Comparison of ENCODE assay signal across 7 cellular contexts in the genomic region with DNA sequence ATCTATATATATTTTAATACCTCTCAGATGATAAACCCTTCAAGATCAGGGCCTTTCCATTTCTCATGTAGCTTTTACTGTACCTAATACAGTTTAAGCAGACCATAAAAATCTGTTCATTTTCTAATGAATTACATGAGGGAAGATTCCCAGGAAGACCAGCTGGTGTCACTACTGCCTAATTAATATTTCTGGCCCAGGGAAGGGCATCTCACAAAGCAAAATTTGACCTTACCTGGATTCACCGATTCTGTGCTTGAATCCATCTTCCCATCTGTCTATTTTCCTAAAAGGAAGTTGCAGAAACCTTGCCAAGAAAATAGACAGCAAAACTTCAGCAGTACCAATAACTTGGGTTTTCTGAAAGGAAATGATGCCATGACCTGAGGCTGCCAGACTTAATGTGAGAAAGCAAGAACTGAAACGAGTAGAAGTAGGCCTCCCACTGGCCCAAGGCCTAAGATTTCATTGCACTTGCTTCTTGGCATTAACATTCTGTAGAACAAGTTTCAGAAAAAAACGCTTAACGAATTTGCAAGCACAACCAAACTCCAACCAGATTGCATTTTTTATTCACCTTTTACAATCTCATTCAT.
A peak's percentile ranks its signal among the peaks of the same experiment; 100 is the strongest.
DNase-seq lines count a peak whose midpoint lies in the region; ATAC-seq and TF ChIP-seq lines count a peak whose summit lies in the region.

No MANE protein-coding gene starts in this region.

- no peaks in the 10 kb centered on the region for H3K27me3 Mint-ChIP-seq in neural progenitor cell (ENCODE audit: insufficient read depth, low read depth)

- H3K9ac ChIP-seq in neural progenitor cell: no peak overlapping the region

- peak; percentile 54 for ATAC-seq in GM21723 (IDR thresholded peaks at IDR 0.05; ENCODE audit: unreplicated experiment)

- H3K27me3 ChIP-seq in neural progenitor cell: no peaks in the 10 kb centered on the region

- H3K9me3 ChIP-seq in neural progenitor cell (ENCODE audit: low read depth): no peaks in the 10 kb centered on the region

- no peak overlapping the region for H3K27ac Mint-ChIP-seq in neural progenitor cell

- DNase-seq in ELF-1 (ENCODE audit: low read depth, low spot score): peak; percentile 9
- peak; percentile 36 for DNase-seq in NCI-H345 (lab: John Stamatoyannopoulos, UW)
- peak; percentile 69 for DNase-seq in dermis blood vessel endothelial cell
- peak; percentile 53 for DNase-seq in neural progenitor cell (ENCODE audit: low spot score)
- no peak for DNase-seq in mesenteric fat pad (ENCODE audit: low spot score)
- no peak for DNase-seq in effector CD8-positive, alpha-beta T cell (lab: John Stamatoyannopoulos, UW)

- no peaks in the 10 kb centered on the region for H3K4me1 Mint-ChIP-seq in neural progenitor cell

- TF ChIP-seq CTCF in neural progenitor cell (IDR thresholded peaks at IDR 0.05): peak; percentile 73

- H3K27ac ChIP-seq in neural progenitor cell: no peak overlapping the region

- no peaks in the 10 kb centered on the region for H3F3A ChIP-seq in neural progenitor cell (ENCODE audit: low read depth)

- H3K4me3 Mint-ChIP-seq in neural progenitor cell: no peak overlapping the region

- H3K36me3 Mint-ChIP-seq in neural progenitor cell: no peaks in the 10 kb centered on the region

- no peaks in the 10 kb centered on the region for H4K20me1 ChIP-seq in neural progenitor cell (ENCODE audit: low read depth)

- no peak overlapping the region for H2AFZ ChIP-seq in neural progenitor cell (replicated peaks)

- H3K4me3 ChIP-seq in neural progenitor cell: no peak overlapping the region

- H3K4me1 ChIP-seq in neural progenitor cell: no peaks in the 10 kb centered on the region

- no peaks in the 10 kb centered on the region for H3K79me2 ChIP-seq in neural progenitor cell (ENCODE audit: low read depth)

- H3K36me3 ChIP-seq in neural progenitor cell: no peaks in the 10 kb centered on the region

- no peak overlapping the region for H3K4me2 ChIP-seq in neural progenitor cell

- H3K9me3 Mint-ChIP-seq in neural progenitor cell: no peaks in the 10 kb centered on the region

Comparison
In these comparisons a context has a peak if more than half of its experiments do, and no peak if none do; other contexts are left out.
1. DNase-seq: peak in ELF-1 (single experiment), NCI-H345 (single experiment), dermis blood vessel endothelial cell (single experiment) and neural progenitor cell (single experiment); none in mesenteric fat pad (single experiment) and effector CD8-positive, alpha-beta T cell (single experiment).